ENCODE assay signal across 8 cellular contexts in genomic region chr6:16136536-16137450, GRCh38. TPM values are rescaled to one million over a fixed set of nuclear protein-coding genes. Genes with fewer than 3 reads are reported as not detected.
DNase-seq lines count a peak whose midpoint lies in the region; ATAC-seq and TF ChIP-seq lines count a peak whose summit lies in the region.

No MANE protein-coding gene starts in this region.

- H3K4me3 Mint-ChIP-seq in activated T-helper 17 cell treated with anti-CD3 and anti-CD28 coated beads, Interleukin-2, amount 50 U/mL, for 72 hours = peak overlapping the region; percentile 87

- 47 to 54% methylated on average over 5 of the region's 5 CpGs for WGBS in heart right ventricle, 2 donors

- no peaks in the 10 kb centered on the region for H3K27me3 ChIP-seq in heart right ventricle

- DNase-seq in AG09319 (ENCODE audit: extremely low read depth, low read depth) = peak; percentile 80
- peak; percentile 80 for DNase-seq in HT1080 (ENCODE audit: low read depth)
- DNase-seq in heart right ventricle = no peak
- DNase-seq in stimulated activated CD8-positive, alpha-beta memory T cell treated with anti-CD3 and anti-CD28 coated beads, Interleukin-12 subunit alpha, Interleukin-12 subunit beta, amount 100 ng/mL, for 24 hours (ENCODE audit: extremely low read depth) = peak; percentile 16
- DNase-seq in ecto neural progenitor cell (ENCODE audit: low spot score) = no peak
- DNase-seq in D341Med (ENCODE audit: low spot score) = no peak

- intact Hi-C loops in heart right ventricle (cut with DNase I) = loop anchor here in 3 of 10 donors (10.0 kb wide), 1 partner anchor 48 kb away; no protein-coding TSS in a partner anchor

- H3K36me3 Mint-ChIP-seq in activated T-helper 17 cell treated with anti-CD3 and anti-CD28 coated beads, Interleukin-2, amount 50 U/mL, for 72 hours (ENCODE audit: low read depth) = peaks cover 50% of the 10 kb centered on the region

- H3K36me3 ChIP-seq in heart right ventricle = peaks cover 0 to 44% (median 3%) of the 10 kb centered on the region in 9 donors

- H3K27me3 Mint-ChIP-seq in activated T-helper 17 cell treated with anti-CD3 and anti-CD28 coated beads, Interleukin-2, amount 50 U/mL, for 72 hours = no peaks in the 10 kb centered on the region

- H3K27ac Mint-ChIP-seq in activated T-helper 17 cell treated with anti-CD3 and anti-CD28 coated beads, Interleukin-2, amount 50 U/mL, for 72 hours = peak overlapping the region; percentile 98

- TF ChIP-seq CTCF in AG09319 (IDR thresholded peaks at IDR 0.05; ENCODE audit: low read depth, low read length) (no peak), heart right ventricle (IDR thresholded peaks at IDR 0.05) (no peak)

- H3K4me1 ChIP-seq in heart right ventricle = peaks cover 16 to 97% (median 83%) of the 10 kb centered on the region in 9 donors

- ATAC-seq in activated T-helper 17 cell treated with anti-CD3 and anti-CD28 coated beads, Interleukin-2, amount 50 U/mL, for 72 hours (replicated peaks) = peak; percentile 97
- peak in 7 of 8 donors; percentile 64 to 88 (median 79) for ATAC-seq in heart right ventricle
- ATAC-seq in HG03439 (IDR thresholded peaks at IDR 0.05; ENCODE audit: unreplicated experiment) = no peak

- peak overlapping the region in 2 of 10 donors; percentile 2 to 11 for H3K4me3 ChIP-seq in heart right ventricle

- H3K4me1 Mint-ChIP-seq in activated T-helper 17 cell treated with anti-CD3 and anti-CD28 coated beads, Interleukin-2, amount 50 U/mL, for 72 hours = peaks cover 48% of the 10 kb centered on the region

- no peaks in the 10 kb centered on the region for H3K9me3 Mint-ChIP-seq in activated T-helper 17 cell treated with anti-CD3 and anti-CD28 coated beads, Interleukin-2, amount 50 U/mL, for 72 hours

- H3K27ac ChIP-seq in heart right ventricle = peak overlapping the region in 7 of 10 donors; percentile 10 to 65 (median 31)

- H3K9me3 ChIP-seq in heart right ventricle = no peaks in the 10 kb centered on the region

RNA-seq across cellular contexts. Expression of gene MYLIP, which starts 7.9 kb away (rescaled TPM):
- total RNA-seq in HT1080 (2014; rRNA removed; shearing (Covaris generic)) = 6.1 and 6.7 TPM in 2 replicates
- 5.5 and 6.1 TPM in 2 replicates for polyA plus RNA-seq in HT1080 (2015; cell fraction: cytosol; rRNA removed)
- polyA plus RNA-seq in HT1080 (2015; cell fraction: nucleus; rRNA removed) = 8.4 and 10.0 TPM in 2 replicates
- total RNA-seq in activated T-helper 17 cell treated with anti-CD3 and anti-CD28 coated beads, Interleukin-2, amount 50 U/mL, for 72 hours = 1 to 10 TPM; 5.4 to 6.0 TPM
- 10 to 100 TPM in 9 of 10 donors, 1 to 10 TPM in 1; 6.9 to 22.5 (median 14.9) TPM for total RNA-seq in heart right ventricle
- 1 to 10 TPM; 8.6 to 8.9 TPM for polyA plus RNA-seq in heart right ventricle

Comparison
In these comparisons a context has a peak if more than half of its experiments do, and no peak if none do; other contexts are left out.
1. DNase-seq: peak in AG09319 (single experiment), HT1080 (single experiment) and stimulated activated CD8-positive, alpha-beta memory T cell treated with anti-CD3 and anti-CD28 coated beads, Interleukin-12 subunit alpha, Interleukin-12 subunit beta, amount 100 ng/mL, for 24 hours (single experiment); none in heart right ventricle (0 of 2), ecto neural progenitor cell (single experiment) and D341Med (single experiment).